ENCODE assay signal across 8 cellular contexts in genomic region chr1:25895365-25895990, GRCh38. TPM values are rescaled to one million over a fixed set of nuclear protein-coding genes. Genes with fewer than 3 reads are reported as not detected.
DNase-seq lines count a peak whose midpoint lies in the region; ATAC-seq, FAIRE-seq and TF ChIP-seq lines count a peak whose summit lies in the region.

No MANE protein-coding gene starts in this region.

- peak; percentile 91 for ATAC-seq in GM19023 (IDR thresholded peaks at IDR 0.05; ENCODE audit: unreplicated experiment)
- ATAC-seq in HG03432 (IDR thresholded peaks at IDR 0.05; ENCODE audit: unreplicated experiment), result peak; percentile 91

- no peaks in the 10 kb centered on the region for H4K20me1 ChIP-seq in keratinocyte (ENCODE audit: control insufficient read depth, extremely low read depth, insufficient read depth, low read length)

- H3K9me1 ChIP-seq in keratinocyte (ENCODE audit: control insufficient read depth, extremely low read depth, insufficient read depth, low read length), result no peaks in the 10 kb centered on the region

- peak; percentile 69 for DNase-seq in AG09309 (ENCODE audit: low read depth)
- peak; percentile 76 for DNase-seq in NCI-H460 (ENCODE audit: extremely low read depth, low read depth)
- DNase-seq in activated CD4-positive, CD25-positive, alpha-beta regulatory T cell (lab: John Stamatoyannopoulos, UW), result peak; percentile 74 to 85 (median 82)
- peak; percentile 81 for DNase-seq in bronchial epithelial cell (ENCODE audit: low read depth)
- DNase-seq in keratinocyte (ENCODE audit: low read depth, low spot score), result no peak
- peak; percentile 90 for DNase-seq in stimulated activated CD4-positive, alpha-beta T cell treated with anti-CD3 and anti-CD28 coated beads, Interleukin-15, amount 100 ng/mL, for 24 hours

- dilution Hi-C loops in keratinocyte (cut with MboI; ENCODE audit: extremely low pct_ligation_motif_present, low sequenced_read_pairs), result loop anchor here (25.0 kb wide), 1 partner anchor 92 kb away; the partner anchor contains the start of gene PAFAH2

- H3K9ac ChIP-seq in keratinocyte (ENCODE audit: control insufficient read depth, extremely low read depth, insufficient read depth, low read length), result no peak overlapping the region

- H2AFZ ChIP-seq in keratinocyte (ENCODE audit: control insufficient read depth, low read length), result no peak overlapping the region

- peak; percentile 98 for TF ChIP-seq CTCF in AG09309 (IDR thresholded peaks at IDR 0.05; ENCODE audit: control insufficient read depth, insufficient read depth, low read depth, low read length, missing control alignments)
- TF ChIP-seq CTCF in bronchial epithelial cell (IDR thresholded peaks at IDR 0.05; ENCODE audit: insufficient read depth, low read length, severe bottlenecking), result peak; percentile 96
- peak; percentile 96 to 99 (median 97) for TF ChIP-seq CTCF in keratinocyte (optimal IDR thresholded peaks at IDR 0.05 in 1 of 3, IDR thresholded peaks at IDR 0.05 in 1 of 3, conservative IDR thresholded peaks at IDR 0.05 in 1 of 3; ENCODE audit: extremely low read depth in 1 of 3, insufficient read depth in 2 of 3, low read length in 3 of 3)

- H3K27ac ChIP-seq in keratinocyte (ENCODE audit: control insufficient read depth, insufficient read depth, low read length), result no peak overlapping the region

- H3K4me3 ChIP-seq in AG09309 (ENCODE audit: control insufficient read depth, low read depth, low read length), result no peak overlapping the region
- H3K4me3 ChIP-seq in bronchial epithelial cell (ENCODE audit: low read depth, low read length), result no peak overlapping the region
- no peak overlapping the region for H3K4me3 ChIP-seq in keratinocyte (ENCODE audit: control insufficient read depth in 2 of 3, extremely low read depth in 1 of 3, insufficient read depth in 2 of 3, low read depth in 1 of 3, low read length in 3 of 3)

- H3K4me2 ChIP-seq in keratinocyte (ENCODE audit: control insufficient read depth, extremely low read depth, insufficient read depth, low read depth, low read length), result no peak overlapping the region

- peaks cover 36% of the 10 kb centered on the region for H3K4me1 ChIP-seq in keratinocyte (ENCODE audit: control insufficient read depth, extremely low read depth, insufficient read depth, low read length)

- no peaks in the 10 kb centered on the region for H3K9me3 ChIP-seq in keratinocyte (ENCODE audit: control insufficient read depth, low read depth, low read length)

- H3K27me3 ChIP-seq in bronchial epithelial cell (ENCODE audit: control insufficient read depth, insufficient read depth, low read length) (no peaks in the 10 kb centered on the region), keratinocyte (ENCODE audit: control insufficient read depth, extremely low read depth, insufficient read depth, low read length) (no peaks in the 10 kb centered on the region)

- H3K79me2 ChIP-seq in keratinocyte (ENCODE audit: control insufficient read depth, insufficient read depth, low read length), result no peaks in the 10 kb centered on the region

- H3K36me3 ChIP-seq in bronchial epithelial cell (ENCODE audit: control insufficient read depth, insufficient read depth, low read length), result no peaks in the 10 kb centered on the region
- peaks cover 1 to 18% of the 10 kb centered on the region in 2 experiments for H3K36me3 ChIP-seq in keratinocyte (ENCODE audit: control insufficient read depth in 2 of 2, extremely low read depth in 1 of 2, insufficient read depth in 2 of 2, low read length in 2 of 2)

- FAIRE-seq in bronchial epithelial cell (lab: Jason Lieb, UNC) (peak; percentile 23), keratinocyte (lab: Jason Lieb, UNC) (peak; percentile 88)

RNA-seq across cellular contexts. Expression of gene STMN1, which starts 10.7 kb away (rescaled TPM):
- total RNA-seq in NCI-H460 (2014; rRNA removed; shearing (Covaris generic)), result 75.9 and 97.0 TPM in 2 replicates
- 66.8 and 74.1 TPM in 2 replicates for polyA plus RNA-seq in NCI-H460 (2014; cell fraction: nucleus; rRNA removed)
- total RNA-seq in bronchial epithelial cell, result 15.8 and 19.5 TPM in 2 replicates
- 16.2 to 96.9 TPM (median 82.8 TPM) in 3 replicates for polyA plus RNA-seq in keratinocyte
- polyA plus RNA-seq in keratinocyte (2011; ENCODE audit: low read depth), result 144 TPM
- 43.2 and 53.5 TPM in 2 replicates for polyA plus RNA-seq in keratinocyte (2011; cell fraction: cytosol; rRNA removed)
- 28.5 and 36.8 TPM in 2 replicates for polyA plus RNA-seq in keratinocyte (2011; cell fraction: nucleus; rRNA removed)
- polyA plus RNA-seq in keratinocyte (2012; ENCODE audit: low replicate concordance), result 47.4 and 128 TPM in 2 replicates
- polyA minus RNA-seq in keratinocyte, result 2.3 to 17.5 TPM (median 10.3 TPM) in 3 replicates
- polyA minus RNA-seq in keratinocyte (2011; cell fraction: cytosol; rRNA and poly(A)+ RNA removed), result 8.4 TPM
- 2.7 and 6.4 TPM in 2 replicates for polyA minus RNA-seq in keratinocyte (2011; cell fraction: nucleus; rRNA and poly(A)+ RNA removed)

RNA-seq across cellular contexts. Expression of gene PAQR7, which starts 20.0 kb away (rescaled TPM):
- 4.3 and 4.5 TPM in 2 replicates for total RNA-seq in NCI-H460 (2014; rRNA removed; shearing (Covaris generic))
- polyA plus RNA-seq in NCI-H460 (2014; cell fraction: nucleus; rRNA removed), result 4.0 and 4.4 TPM in 2 replicates
- 12.6 and 20.7 TPM in 2 replicates for total RNA-seq in bronchial epithelial cell
- 14.5 to 32.1 TPM (median 21.7 TPM) in 3 replicates for polyA plus RNA-seq in keratinocyte
- 7.0 TPM for polyA plus RNA-seq in keratinocyte (2011; ENCODE audit: low read depth)
- polyA plus RNA-seq in keratinocyte (2011; cell fraction: cytosol; rRNA removed), result 12.6 and 17.1 TPM in 2 replicates
- polyA plus RNA-seq in keratinocyte (2011; cell fraction: nucleus; rRNA removed), result 40.5 and 47.9 TPM in 2 replicates
- polyA plus RNA-seq in keratinocyte (2012; ENCODE audit: low replicate concordance), result 19.1 and 34.6 TPM in 2 replicates
- 29.5 to 61.0 TPM (median 33.6 TPM) in 3 replicates for polyA minus RNA-seq in keratinocyte
- 31.5 TPM for polyA minus RNA-seq in keratinocyte (2011; cell fraction: cytosol; rRNA and poly(A)+ RNA removed)
- 29.3 and 35.2 TPM in 2 replicates for polyA minus RNA-seq in keratinocyte (2011; cell fraction: nucleus; rRNA and poly(A)+ RNA removed)

RNA-seq across cellular contexts. Expression of gene AUNIP, which starts 36.2 kb away (rescaled TPM):
- 7.8 and 8.8 TPM in 2 replicates for total RNA-seq in NCI-H460 (2014; rRNA removed; shearing (Covaris generic))
- polyA plus RNA-seq in NCI-H460 (2014; cell fraction: nucleus; rRNA removed), result 13.4 and 14.6 TPM in 2 replicates
- 2.4 TPM in 2 replicates for total RNA-seq in bronchial epithelial cell
- 6.2 to 9.3 TPM (median 8.0 TPM) in 3 replicates for polyA plus RNA-seq in keratinocyte
- 0.32 TPM for polyA plus RNA-seq in keratinocyte (2011; ENCODE audit: low read depth)
- 4.4 and 8.9 TPM in 2 replicates for polyA plus RNA-seq in keratinocyte (2011; cell fraction: cytosol; rRNA removed)
- polyA plus RNA-seq in keratinocyte (2011; cell fraction: nucleus; rRNA removed), result 5.5 and 6.3 TPM in 2 replicates
- polyA plus RNA-seq in keratinocyte (2012; ENCODE audit: low replicate concordance), result 1.4 and 5.6 TPM in 2 replicates
- 3.1 to 9.8 TPM (median 5.5 TPM) in 3 replicates for polyA minus RNA-seq in keratinocyte
- 4.2 TPM for polyA minus RNA-seq in keratinocyte (2011; cell fraction: cytosol; rRNA and poly(A)+ RNA removed)
- 2.6 and 3.2 TPM in 2 replicates for polyA minus RNA-seq in keratinocyte (2011; cell fraction: nucleus; rRNA and poly(A)+ RNA removed)
